ENCODE assay signal across 8 cellular contexts in the genomic region with DNA sequence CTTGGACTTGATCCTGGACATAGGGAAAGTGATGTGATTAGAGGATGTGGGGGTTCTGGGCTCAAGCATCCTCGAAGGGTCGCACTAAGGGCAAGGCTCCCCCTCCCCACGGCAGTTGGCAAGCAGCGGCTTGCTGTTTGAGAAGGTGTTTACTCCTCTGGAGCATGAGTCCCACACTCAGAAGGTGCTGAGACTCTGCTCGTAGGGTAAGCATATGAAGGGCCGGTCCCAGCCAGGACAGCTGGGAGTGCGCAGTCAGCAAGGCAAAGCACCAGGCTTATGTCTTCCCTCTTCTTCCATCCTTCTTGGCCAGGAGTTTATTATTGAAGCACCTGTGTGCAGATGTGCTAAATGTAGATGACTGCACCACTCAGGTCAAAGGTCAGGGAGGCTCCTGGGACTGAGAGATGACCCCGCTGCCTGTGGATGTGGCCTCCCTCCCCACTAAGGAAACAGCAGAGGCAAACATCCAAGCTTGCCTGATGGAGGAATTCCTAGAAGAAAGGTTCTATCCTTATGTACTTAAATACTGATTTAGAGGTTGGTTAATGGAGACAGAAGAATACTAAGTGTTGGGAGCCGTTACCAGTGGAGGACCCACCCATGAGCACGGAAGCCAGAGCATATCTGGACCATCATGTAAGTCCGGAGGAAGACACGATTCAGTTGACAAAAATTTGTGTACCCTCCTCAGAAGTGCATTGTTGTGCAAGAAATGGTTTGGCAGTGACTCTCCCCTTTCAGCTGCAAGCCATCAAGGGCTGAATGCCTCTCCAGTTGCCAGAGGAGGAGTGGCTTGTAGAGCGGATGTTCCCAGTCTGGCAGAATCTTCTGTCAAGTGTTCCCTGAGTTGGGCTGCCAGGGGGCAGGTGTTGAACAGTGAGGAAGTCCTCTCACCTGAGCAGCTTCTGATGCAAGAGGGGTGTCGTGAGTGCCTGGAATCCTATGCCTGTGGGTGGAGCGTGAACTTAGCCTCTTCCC. TPM values are rescaled to one million over a fixed set of nuclear protein-coding genes. Genes with fewer than 3 reads are reported as not detected.
DNase-seq lines count a peak whose midpoint lies in the region; ATAC-seq lines count a peak whose summit lies in the region.

No MANE protein-coding gene starts in this region.

- H3K9me3 Mint-ChIP-seq in activated CD8-positive, alpha-beta T cell treated with anti-CD3 and anti-CD28 coated beads, Interleukin-2, amount 10 ng/mL, durations not matched to agents 7 days and 5 days (ENCODE audit: insufficient read depth) = no peaks in the 10 kb centered on the region

- H3K4me1 Mint-ChIP-seq in activated CD8-positive, alpha-beta T cell treated with anti-CD3 and anti-CD28 coated beads, Interleukin-2, amount 10 ng/mL, durations not matched to agents 7 days and 5 days (ENCODE audit: low read depth) = peaks cover 15% of the 10 kb centered on the region

- POLR2A ChIA-PET in activated CD8-positive, alpha-beta T cell treated with anti-CD3 and anti-CD28 coated beads, Interleukin-2, amount 10 ng/mL, durations not matched to agents 7 days and 5 days (lab: Charles Lee) = interaction anchor here (0.6 kb wide), 1 partner anchor 47 kb away, joined by 3 read pairs; no protein-coding TSS in a partner anchor

- peak; percentile 82 for DNase-seq in AG08396 (ENCODE audit: low spot score)
- DNase-seq in NCI-H187 (lab: John Stamatoyannopoulos, UW) = peak; percentile 35 to 90
- DNase-seq in dedifferentiated amniotic fluid mesenchymal stem cell (ENCODE audit: extremely low spot score) = peak; percentile 90
- DNase-seq in medulla oblongata (ENCODE audit: extremely low spot score) = peak; percentile 62
- DNase-seq in activated CD8-positive, alpha-beta T cell treated with anti-CD3 and anti-CD28 coated beads, Interleukin-2, amount 10 ng/mL, durations not matched to agents 7 days and 5 days = no peak

- no peak overlapping the region for H3K4me3 Mint-ChIP-seq in activated CD8-positive, alpha-beta T cell treated with anti-CD3 and anti-CD28 coated beads, Interleukin-2, amount 10 ng/mL, durations not matched to agents 7 days and 5 days

- no peak overlapping the region for H3K27ac Mint-ChIP-seq in activated CD8-positive, alpha-beta T cell treated with anti-CD3 and anti-CD28 coated beads, Interleukin-2, amount 10 ng/mL, durations not matched to agents 7 days and 5 days

- CTCF ChIA-PET in activated CD8-positive, alpha-beta T cell treated with anti-CD3 and anti-CD28 coated beads, Interleukin-2, amount 10 ng/mL, durations not matched to agents 7 days and 5 days (lab: Charles Lee) = no interaction called here

- ATAC-seq in activated CD8-positive, alpha-beta T cell treated with anti-CD3 and anti-CD28 coated beads, Interleukin-2, amount 10 ng/mL, durations not matched to agents 7 days and 5 days = no peak
- ATAC-seq in HG02678 (IDR thresholded peaks at IDR 0.05; ENCODE audit: unreplicated experiment) (no peak), HG02610 (IDR thresholded peaks at IDR 0.05; ENCODE audit: unreplicated experiment) (no peak), GM18868 (IDR thresholded peaks at IDR 0.05; ENCODE audit: unreplicated experiment) (no peak)

- no peaks in the 10 kb centered on the region for H3K36me3 Mint-ChIP-seq in activated CD8-positive, alpha-beta T cell treated with anti-CD3 and anti-CD28 coated beads, Interleukin-2, amount 10 ng/mL, durations not matched to agents 7 days and 5 days (ENCODE audit: low read depth)

- H3K27me3 Mint-ChIP-seq in activated CD8-positive, alpha-beta T cell treated with anti-CD3 and anti-CD28 coated beads, Interleukin-2, amount 10 ng/mL, durations not matched to agents 7 days and 5 days (ENCODE audit: low read depth) = no peaks in the 10 kb centered on the region

RNA-seq across cellular contexts. Expression of gene CDKN2AIPNL, which starts 27.2 kb away (rescaled TPM):
- 10 to 100 TPM; 31.3 to 32.5 TPM for total RNA-seq in activated CD8-positive, alpha-beta T cell treated with anti-CD3 and anti-CD28 coated beads, Interleukin-2, amount 10 ng/mL, durations not matched to agents 7 days and 5 days
